Comparison of ENCODE assay signal across 8 cellular contexts in the genomic region with DNA sequence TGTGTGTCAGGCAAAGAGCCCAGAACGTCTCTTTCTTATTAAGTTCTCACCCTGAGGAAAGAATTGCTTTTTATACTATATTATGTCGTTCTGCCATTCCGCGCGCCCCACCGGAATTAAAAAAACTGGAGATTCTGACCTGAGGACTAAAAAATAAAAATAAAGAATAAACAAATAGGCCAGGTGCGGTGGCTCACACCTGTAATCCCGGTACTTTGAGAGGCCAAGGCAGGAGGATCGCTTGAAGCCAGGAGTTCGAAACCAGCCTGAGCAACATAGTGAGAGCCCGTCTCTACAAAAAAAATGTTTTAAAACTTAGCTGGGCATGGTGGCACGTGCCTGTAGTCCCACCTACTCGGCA. TPM values are rescaled to one million over a fixed set of nuclear protein-coding genes. Genes with fewer than 3 reads are reported as not detected.
DNase-seq lines count a peak whose midpoint lies in the region; ATAC-seq, FAIRE-seq and TF ChIP-seq lines count a peak whose summit lies in the region.

No MANE protein-coding gene starts in this region.

- peak overlapping the region; percentile 66; the same call in 1 of the 2 replicates for H3K4me2 ChIP-seq in GM12878 (ENCODE audit: control insufficient read depth, insufficient read depth)

- no peak for DNase-seq in activated naive CD4-positive, alpha-beta T cell (lab: John Stamatoyannopoulos, UW)
- no peak for DNase-seq in GM12878 (ENCODE audit: low read depth, low spot score)
- DNase-seq in type B pancreatic cell (ENCODE audit: extremely low spot score, unreplicated experiment): no peak
- DNase-seq in NCI-H1436 (lab: John Stamatoyannopoulos, UW): no peak

- intact Hi-C loops in GM12878 (cut with micrococcal nuclease; ENCODE audit: unreplicated experiment): loop anchor here (10.0 kb wide), 1 partner anchor 117 kb away; the partner anchor contains the start of gene ZER1

- peak overlapping the region; percentile 99; the same call in 1 of the 2 replicates for H3K27ac ChIP-seq in GM12878 (ENCODE audit: control insufficient read depth, insufficient read depth)
- H3K27ac ChIP-seq in mucosa of rectum (ENCODE audit: low read depth in 2 of 2, low read length in 2 of 2): peak overlapping the region; percentile 95 to 99

- 89% methylated on average over 13 of the region's 13 CpGs for WGBS in GM12878 (ENCODE audit: insufficient coverage, insufficient replicate concordance, low lambda C conversion rate, missing lambda C conversion rate)

- H4K20me1 ChIP-seq in GM12878 (ENCODE audit: control insufficient read depth, insufficient read depth): no peaks in the 10 kb centered on the region

- H3K4me1 Mint-ChIP-seq in activated naive CD4-positive, alpha-beta T cell treated with anti-CD3 and anti-CD28 coated beads, Interleukin-2, amount 50 U/mL, for 24 hours: peaks cover 8% of the 10 kb centered on the region
- peaks cover 7% of the 10 kb centered on the region for H3K4me1 Mint-ChIP-seq in type B pancreatic cell (ENCODE audit: unreplicated experiment)

- no peaks in the 10 kb centered on the region; the same call in 1 of the 2 replicates for H3K79me2 ChIP-seq in GM12878 (ENCODE audit: control insufficient read depth, insufficient read depth, low read length)

- no peak for TF ChIP-seq POLR2A in GM12878 (IDR thresholded peaks at IDR 0.05; ENCODE audit: low read depth, low read length)

- ATAC-seq in GM12878 (no peak), HG03439 (IDR thresholded peaks at IDR 0.05; ENCODE audit: unreplicated experiment) (no peak), GM19328 (IDR thresholded peaks at IDR 0.05; ENCODE audit: unreplicated experiment) (no peak)

- no peak for TF ChIP-seq RAD21 in GM12878 (IDR thresholded peaks at IDR 0.05; ENCODE audit: insufficient read depth, low read depth, low read length)

- peak overlapping the region; percentile 100 for H3K27ac Mint-ChIP-seq in activated naive CD4-positive, alpha-beta T cell treated with anti-CD3 and anti-CD28 coated beads, Interleukin-2, amount 50 U/mL, for 24 hours
- H3K27ac Mint-ChIP-seq in type B pancreatic cell: peak overlapping the region; percentile 100

- POLR2A ChIA-PET in GM12878 (lab: Charles Lee): interaction anchor here (0.6 to 1.4 kb wide), 8 partner anchors 11 to 107 kb away, joined by 3 to 8 read pairs (median 4); partner anchors contain the start of gene SET

- H3K27me3 Mint-ChIP-seq in activated naive CD4-positive, alpha-beta T cell treated with anti-CD3 and anti-CD28 coated beads, Interleukin-2, amount 50 U/mL, for 24 hours: no peaks in the 10 kb centered on the region
- no peaks in the 10 kb centered on the region for H3K27me3 Mint-ChIP-seq in type B pancreatic cell

- BruUV-seq in GM12878 (replicated peaks; lab: Mats Ljungman, UMichigan): no TSS peak

- peak overlapping the region; percentile 91 for H3K4me3 Mint-ChIP-seq in activated naive CD4-positive, alpha-beta T cell treated with anti-CD3 and anti-CD28 coated beads, Interleukin-2, amount 50 U/mL, for 24 hours
- peak overlapping the region; percentile 94 for H3K4me3 Mint-ChIP-seq in type B pancreatic cell

- H3K9me3 ChIP-seq in GM12878 (replicated peaks; ENCODE audit: control insufficient read depth, insufficient read depth, low read length): no peaks in the 10 kb centered on the region
- no peaks in the 10 kb centered on the region for H3K9me3 ChIP-seq in mucosa of rectum (ENCODE audit: control insufficient read depth in 2 of 2, low read length in 2 of 2)

- no peaks in the 10 kb centered on the region for H3K9me3 Mint-ChIP-seq in activated naive CD4-positive, alpha-beta T cell treated with anti-CD3 and anti-CD28 coated beads, Interleukin-2, amount 50 U/mL, for 24 hours
- H3K9me3 Mint-ChIP-seq in type B pancreatic cell: no peaks in the 10 kb centered on the region

- FAIRE-seq in GM12878 (lab: Jason Lieb, UNC): no peak

- no peak overlapping the region; the same call in 1 of the 2 replicates for H3K4me3 ChIP-seq in GM12878
- H3K4me3 ChIP-seq in mucosa of rectum (ENCODE audit: low read length in 2 of 2): peak overlapping the region; percentile 79 to 81

- H3K36me3 Mint-ChIP-seq in activated naive CD4-positive, alpha-beta T cell treated with anti-CD3 and anti-CD28 coated beads, Interleukin-2, amount 50 U/mL, for 24 hours: no peaks in the 10 kb centered on the region
- peaks cover 5% of the 10 kb centered on the region for H3K36me3 Mint-ChIP-seq in type B pancreatic cell

- in situ Hi-C loops in GM12878 (cut with MboI): no loop called here

- no peak for TF ChIP-seq CTCF in GM12878 (IDR thresholded peaks at IDR 0.05 in 2 of 3, conservative IDR thresholded peaks at IDR 0.05 in 1 of 3; ENCODE audit: control insufficient read depth in 2 of 3, extremely low read depth in 1 of 3, insufficient read depth in 1 of 3, low read depth in 3 of 3, low read length in 3 of 3)
- TF ChIP-seq CTCF in type B pancreatic cell (conservative IDR thresholded peaks at IDR 0.05): no peak

- TF ChIP-seq EP300 in GM12878 (IDR thresholded peaks at IDR 0.05; ENCODE audit: borderline replicate concordance in 1 of 2, control insufficient read depth in 1 of 2, low read depth in 2 of 2, low read length in 2 of 2): no peak

- H3K36me3 ChIP-seq in GM12878 (ENCODE audit: control insufficient read depth in 2 of 2, insufficient read depth in 2 of 2, low read length in 1 of 2): no peaks in the 10 kb centered on the region
- H3K36me3 ChIP-seq in mucosa of rectum (ENCODE audit: control insufficient read depth in 2 of 2, insufficient read depth in 2 of 2, low read length in 2 of 2): no peaks in the 10 kb centered on the region

- CTCF ChIA-PET in GM12878 (lab: Yijun Ruan, JAX): interaction anchor here (1.2 kb wide), 1 partner anchor 13 kb away, joined by 3 read pairs; no protein-coding TSS in a partner anchor

- H2AFZ ChIP-seq in GM12878 (ENCODE audit: control insufficient read depth, low read depth, low read length): peak overlapping the region; percentile 97

- peak overlapping the region; percentile 94 for H3K9ac ChIP-seq in GM12878 (ENCODE audit: control insufficient read depth, insufficient read depth, low read length)
- H3K9ac ChIP-seq in mucosa of rectum (ENCODE audit: low read depth in 1 of 2, low read length in 2 of 2): peak overlapping the region; percentile 82 to 96

- no peaks in the 10 kb centered on the region for H3K27me3 ChIP-seq in GM12878 (replicated peaks in 1 of 2; ENCODE audit: control insufficient read depth in 2 of 2, insufficient read depth in 2 of 2, low read length in 1 of 2)
- H3K27me3 ChIP-seq in mucosa of rectum (ENCODE audit: control insufficient read depth in 2 of 2, insufficient read depth in 2 of 2, low read length in 2 of 2): no peaks in the 10 kb centered on the region

- RAD21 ChIA-PET in GM12878 (lab: Charles Lee; ENCODE audit: unreplicated experiment): interaction anchor here (1.1 to 1.3 kb wide), 2 partner anchors 14 to 30 kb away, joined by 3 to 5 read pairs; no protein-coding TSS in a partner anchor

- SMC1A ChIA-PET in GM12878 (lab: Charles Lee; ENCODE audit: uncharacterized antibody, unreplicated experiment): interaction anchor here (0.8 to 1.6 kb wide), 4 partner anchors 14 to 40 kb away, joined by 3 read pairs; no protein-coding TSS in a partner anchor

- H3K4me1 ChIP-seq in GM12878 (ENCODE audit: control insufficient read depth, insufficient read depth, low read length) (peaks cover 3% of the 10 kb centered on the region; the same call in 1 of the 2 replicates), mucosa of rectum (ENCODE audit: control insufficient read depth in 2 of 2, insufficient read depth in 2 of 2, low read length in 2 of 2) (no peaks in the 10 kb centered on the region)

RNA-seq across cellular contexts. Expression of gene DYNC2I2, which starts 0.7 kb away (rescaled TPM):
- total RNA-seq in GM12878 (2013; cell fraction: nucleolus; rRNA removed): 32.1 and 34.2 TPM in 2 replicates
- total RNA-seq in GM12878 (2014; rRNA removed): 91.1 and 109 TPM in 2 replicates
- total RNA-seq in GM12878 (2014; rRNA removed; fragmentation: Illumina TruSeq; extraction: Trizol): 18.4 and 19.7 TPM in 2 replicates
- total RNA-seq in GM12878 (2021): 61.0 and 64.7 TPM in 2 replicates
- polyA plus RNA-seq in GM12878 (2011; ENCODE audit: low read depth): 7.8 TPM
- 15.4 and 31.2 TPM in 2 replicates for polyA plus RNA-seq in GM12878 (2011; rRNA removed)
- polyA plus RNA-seq in GM12878 (2011; cell fraction: cytosol; rRNA removed): 56.6 and 87.5 TPM in 2 replicates
- 148 and 152 TPM in 2 replicates for polyA plus RNA-seq in GM12878 (2011; cell fraction: nucleus; rRNA removed)
- polyA plus RNA-seq in GM12878 (2012): 27.3 and 36.1 TPM in 2 replicates
- 2.4 and 11.1 TPM in 2 replicates for polyA plus RNA-seq in GM12878 (2014; fragmentation: Illumina TruSeq; extraction: Trizol)
- polyA plus RNA-seq in GM12878 (2014; fragmentation: Nextera tagmentation; extraction: Ambion mirVana): 1 to 10 TPM in 1 of 2 experiments, under 1 TPM in 1; 0.89 to 2.3 TPM
- polyA plus RNA-seq in GM12878 (2014; rRNA removed): 84.1 and 95.5 TPM in 2 replicates
- 100 to 1,000 TPM in 1 of 2 experiments, 10 to 100 TPM in 1; 88.0 to 118 TPM for polyA plus RNA-seq in GM12878 (2016; fragmentation: Nextera tagmentation; extraction: Ambion mirVana)
- 23.1 and 53.1 TPM in 2 replicates for polyA minus RNA-seq in GM12878 (2011; rRNA and poly(A)+ RNA removed)
- polyA minus RNA-seq in GM12878 (2011; cell fraction: cytosol; rRNA and poly(A)+ RNA removed): 24.2 and 25.3 TPM in 2 replicates
- polyA minus RNA-seq in GM12878 (2011; cell fraction: nucleus; rRNA and poly(A)+ RNA removed): 27.9 and 38.6 TPM in 2 replicates
- total RNA-seq in type B pancreatic cell (ENCODE audit: low replicate concordance): 65.0 and 70.6 TPM in 2 replicates

RNA-seq across cellular contexts. Expression of gene SET, which starts 31.7 kb away (rescaled TPM):
- 113 and 116 TPM in 2 replicates for total RNA-seq in GM12878 (2013; cell fraction: nucleolus; rRNA removed)
- 345 and 493 TPM in 2 replicates for total RNA-seq in GM12878 (2014; rRNA removed)
- 676 and 706 TPM in 2 replicates for total RNA-seq in GM12878 (2014; rRNA removed; fragmentation: Illumina TruSeq; extraction: Trizol)
- 503 and 533 TPM in 2 replicates for total RNA-seq in GM12878 (2021)
- polyA plus RNA-seq in GM12878 (2011; ENCODE audit: low read depth): 200 TPM
- 305 and 466 TPM in 2 replicates for polyA plus RNA-seq in GM12878 (2011; rRNA removed)
- 97.5 and 103 TPM in 2 replicates for polyA plus RNA-seq in GM12878 (2011; cell fraction: cytosol; rRNA removed)
- 103 and 128 TPM in 2 replicates for polyA plus RNA-seq in GM12878 (2011; cell fraction: nucleus; rRNA removed)
- polyA plus RNA-seq in GM12878 (2012): 315 and 365 TPM in 2 replicates
- 597 and 873 TPM in 2 replicates for polyA plus RNA-seq in GM12878 (2014; fragmentation: Illumina TruSeq; extraction: Trizol)
- 100 to 1,000 TPM; 314 to 450 TPM for polyA plus RNA-seq in GM12878 (2014; fragmentation: Nextera tagmentation; extraction: Ambion mirVana)
- polyA plus RNA-seq in GM12878 (2014; rRNA removed): 274 and 284 TPM in 2 replicates
- 100 to 1,000 TPM; 440 to 466 TPM for polyA plus RNA-seq in GM12878 (2016; fragmentation: Nextera tagmentation; extraction: Ambion mirVana)
- 143 and 207 TPM in 2 replicates for polyA minus RNA-seq in GM12878 (2011; rRNA and poly(A)+ RNA removed)
- 162 and 163 TPM in 2 replicates for polyA minus RNA-seq in GM12878 (2011; cell fraction: cytosol; rRNA and poly(A)+ RNA removed)
- polyA minus RNA-seq in GM12878 (2011; cell fraction: nucleus; rRNA and poly(A)+ RNA removed): 58.5 and 94.0 TPM in 2 replicates
- 450 and 545 TPM in 2 replicates for total RNA-seq in type B pancreatic cell (ENCODE audit: low replicate concordance)

RNA-seq across cellular contexts. Expression of gene PKN3, which starts 45.0 kb away (rescaled TPM):
- 5.1 and 5.5 TPM in 2 replicates for total RNA-seq in GM12878 (2013; cell fraction: nucleolus; rRNA removed)
- total RNA-seq in GM12878 (2014; rRNA removed) (5.1 and 6.3 TPM in 2 replicates), GM12878 (2014; rRNA removed; fragmentation: Illumina TruSeq; extraction: Trizol) (3.3 and 3.9 TPM in 2 replicates), GM12878 (2021) (7.6 and 8.2 TPM in 2 replicates), type B pancreatic cell (ENCODE audit: low replicate concordance) (6.9 and 11.7 TPM in 2 replicates)
- 3.1 TPM for polyA plus RNA-seq in GM12878 (2011; ENCODE audit: low read depth)
- polyA plus RNA-seq in GM12878 (2011; rRNA removed) (2.5 and 3.6 TPM in 2 replicates), GM12878 (2014; fragmentation: Illumina TruSeq; extraction: Trizol) (2.1 and 3.1 TPM in 2 replicates), GM12878 (2014; fragmentation: Nextera tagmentation; extraction: Ambion mirVana) (under 1 TPM; 0.35 to 0.47 TPM), GM12878 (2014; rRNA removed) (11.0 and 11.7 TPM in 2 replicates), GM12878 (2016; fragmentation: Nextera tagmentation; extraction: Ambion mirVana) (1 to 10 TPM; 1.5 to 2.1 TPM)
- 3.7 and 4.3 TPM in 2 replicates for polyA plus RNA-seq in GM12878 (2011; cell fraction: cytosol; rRNA removed)
- 19.1 and 20.3 TPM in 2 replicates for polyA plus RNA-seq in GM12878 (2011; cell fraction: nucleus; rRNA removed)
- polyA plus RNA-seq in GM12878 (2012): 4.5 and 5.8 TPM in 2 replicates
- 0.88 and 2.7 TPM in 2 replicates for polyA minus RNA-seq in GM12878 (2011; rRNA and poly(A)+ RNA removed)
- polyA minus RNA-seq in GM12878 (2011; cell fraction: cytosol; rRNA and poly(A)+ RNA removed): 1.3 and 2.6 TPM in 2 replicates
- 1.9 and 3.0 TPM in 2 replicates for polyA minus RNA-seq in GM12878 (2011; cell fraction: nucleus; rRNA and poly(A)+ RNA removed)
